ENCODE assay signal across 1 cellular context in genomic region chr17:41930009-41930832, GRCh38.
TF ChIP-seq lines count a peak whose summit lies in the region.

TSS of gene ODAD4 (plus strand) at chr17:41930617. CDS start at chr17:41930724, 107 bp downstream.

TF ChIP-seq in HepG2, 621 proteins besides CTCF, POLR2A, EP300 and RAD21 (continued from another document):
- TF ChIP-seq, protein P1, sequence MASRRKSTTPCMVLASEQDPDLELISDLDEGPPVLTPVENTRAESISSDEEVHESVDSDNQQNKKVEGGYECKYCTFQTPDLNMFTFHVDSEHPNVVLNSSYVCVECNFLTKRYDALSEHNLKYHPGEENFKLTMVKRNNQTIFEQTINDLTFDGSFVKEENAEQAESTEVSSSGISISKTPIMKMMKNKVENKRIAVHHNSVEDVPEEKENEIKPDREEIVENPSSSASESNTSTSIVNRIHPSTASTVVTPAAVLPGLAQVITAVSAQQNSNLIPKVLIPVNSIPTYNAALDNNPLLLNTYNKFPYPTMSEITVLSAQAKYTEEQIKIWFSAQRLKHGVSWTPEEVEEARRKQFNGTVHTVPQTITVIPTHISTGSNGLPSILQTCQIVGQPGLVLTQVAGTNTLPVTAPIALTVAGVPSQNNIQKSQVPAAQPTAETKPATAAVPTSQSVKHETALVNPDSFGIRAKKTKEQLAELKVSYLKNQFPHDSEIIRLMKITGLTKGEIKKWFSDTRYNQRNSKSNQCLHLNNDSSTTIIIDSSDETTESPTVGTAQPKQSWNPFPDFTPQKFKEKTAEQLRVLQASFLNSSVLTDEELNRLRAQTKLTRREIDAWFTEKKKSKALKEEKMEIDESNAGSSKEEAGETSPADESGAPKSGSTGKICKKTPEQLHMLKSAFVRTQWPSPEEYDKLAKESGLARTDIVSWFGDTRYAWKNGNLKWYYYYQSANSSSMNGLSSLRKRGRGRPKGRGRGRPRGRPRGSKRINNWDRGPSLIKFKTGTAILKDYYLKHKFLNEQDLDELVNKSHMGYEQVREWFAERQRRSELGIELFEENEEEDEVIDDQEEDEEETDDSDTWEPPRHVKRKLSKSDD (CRISPR knock-in tag; IDR thresholded peaks at IDR 0.05; ENCODE audit: low read depth): peak; percentile 85; the same call in 1 of the 2 replicates
- TF ChIP-seq CAMTA2 (CRISPR knock-in tag; IDR thresholded peaks at IDR 0.05; ENCODE audit: borderline replicate concordance) (0 out of 2 replicates have a peak, but pooled peaks have one; percentile 64), ATAD3A (CRISPR knock-in tag; IDR thresholded peaks at IDR 0.05) (no peak), ZNF652 (CRISPR knock-in tag; IDR thresholded peaks at IDR 0.05; ENCODE audit: borderline replicate concordance, low read depth) (peak; percentile 31; the same call in 1 of the 2 replicates), HNF4A (CRISPR knock-in tag; IDR thresholded peaks at IDR 0.05) (peak; percentile 46), NAIF1 (CRISPR knock-in tag; IDR thresholded peaks at IDR 0.05; ENCODE audit: borderline replicate concordance) (peak; percentile 93), NPAS2 (CRISPR knock-in tag; IDR thresholded peaks at IDR 0.05; ENCODE audit: borderline replicate concordance) (no peak), RFXAP (CRISPR knock-in tag; IDR thresholded peaks at IDR 0.05; ENCODE audit: borderline replicate concordance) (peak; percentile 84; the same call in 1 of the 2 replicates), ZBTB37 (CRISPR knock-in tag; IDR thresholded peaks at IDR 0.05) (no peak), PHF21A (CRISPR knock-in tag; IDR thresholded peaks at IDR 0.05) (peak; percentile 91; the same call in 1 of the 2 replicates), ARID5B (CRISPR knock-in tag; IDR thresholded peaks at IDR 0.05) (peak; percentile 63; the same call in 1 of the 2 replicates), ZNF567 (CRISPR knock-in tag; IDR thresholded peaks at IDR 0.05; ENCODE audit: borderline replicate concordance) (peak; percentile 99), ZNF691 (CRISPR knock-in tag; IDR thresholded peaks at IDR 0.05; ENCODE audit: borderline replicate concordance, low read depth) (peak; percentile 100), ZBTB8A (CRISPR knock-in tag; IDR thresholded peaks at IDR 0.05; ENCODE audit: borderline replicate concordance, low read depth) (peak; percentile 73; the same call in 1 of the 2 replicates), ZNF576 (CRISPR knock-in tag; IDR thresholded peaks at IDR 0.05) (no peak), TOE1 (CRISPR knock-in tag; IDR thresholded peaks at IDR 0.05) (peak; percentile 84; the same call in 1 of the 2 replicates), RFX3 (CRISPR knock-in tag; IDR thresholded peaks at IDR 0.05) (peak; percentile 74), ZNF205 (CRISPR knock-in tag; IDR thresholded peaks at IDR 0.05) (peak; percentile 89), ZNF460 (CRISPR knock-in tag; IDR thresholded peaks at IDR 0.05; ENCODE audit: borderline replicate concordance) (no peak), TOPORS (CRISPR knock-in tag; IDR thresholded peaks at IDR 0.05) (no peak), TARDBP (CRISPR knock-in tag; IDR thresholded peaks at IDR 0.05) (peak; percentile 84), ZNF772 (CRISPR knock-in tag; IDR thresholded peaks at IDR 0.05) (peak; percentile 93), ZNF737 (CRISPR knock-in tag; IDR thresholded peaks at IDR 0.05; ENCODE audit: borderline replicate concordance) (peak; percentile 38; the same call in 1 of the 2 replicates)
- TF ChIP-seq, protein P2, sequence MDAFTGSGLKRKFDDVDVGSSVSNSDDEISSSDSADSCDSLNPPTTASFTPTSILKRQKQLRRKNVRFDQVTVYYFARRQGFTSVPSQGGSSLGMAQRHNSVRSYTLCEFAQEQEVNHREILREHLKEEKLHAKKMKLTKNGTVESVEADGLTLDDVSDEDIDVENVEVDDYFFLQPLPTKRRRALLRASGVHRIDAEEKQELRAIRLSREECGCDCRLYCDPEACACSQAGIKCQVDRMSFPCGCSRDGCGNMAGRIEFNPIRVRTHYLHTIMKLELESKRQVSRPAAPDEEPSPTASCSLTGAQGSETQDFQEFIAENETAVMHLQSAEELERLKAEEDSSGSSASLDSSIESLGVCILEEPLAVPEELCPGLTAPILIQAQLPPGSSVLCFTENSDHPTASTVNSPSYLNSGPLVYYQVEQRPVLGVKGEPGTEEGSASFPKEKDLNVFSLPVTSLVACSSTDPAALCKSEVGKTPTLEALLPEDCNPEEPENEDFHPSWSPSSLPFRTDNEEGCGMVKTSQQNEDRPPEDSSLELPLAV (CRISPR knock-in tag; conservative IDR thresholded peaks at IDR 0.05; ENCODE audit: low read depth): no peak
- TF ChIP-seq, protein P3, sequence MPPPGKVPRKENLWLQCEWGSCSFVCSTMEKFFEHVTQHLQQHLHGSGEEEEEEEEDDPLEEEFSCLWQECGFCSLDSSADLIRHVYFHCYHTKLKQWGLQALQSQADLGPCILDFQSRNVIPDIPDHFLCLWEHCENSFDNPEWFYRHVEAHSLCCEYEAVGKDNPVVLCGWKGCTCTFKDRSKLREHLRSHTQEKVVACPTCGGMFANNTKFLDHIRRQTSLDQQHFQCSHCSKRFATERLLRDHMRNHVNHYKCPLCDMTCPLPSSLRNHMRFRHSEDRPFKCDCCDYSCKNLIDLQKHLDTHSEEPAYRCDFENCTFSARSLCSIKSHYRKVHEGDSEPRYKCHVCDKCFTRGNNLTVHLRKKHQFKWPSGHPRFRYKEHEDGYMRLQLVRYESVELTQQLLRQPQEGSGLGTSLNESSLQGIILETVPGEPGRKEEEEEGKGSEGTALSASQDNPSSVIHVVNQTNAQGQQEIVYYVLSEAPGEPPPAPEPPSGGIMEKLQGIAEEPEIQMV (CRISPR knock-in tag; IDR thresholded peaks at IDR 0.05; ENCODE audit: low read depth): peak; percentile 79; the same call in 1 of the 2 replicates
- TF ChIP-seq, protein P4, sequence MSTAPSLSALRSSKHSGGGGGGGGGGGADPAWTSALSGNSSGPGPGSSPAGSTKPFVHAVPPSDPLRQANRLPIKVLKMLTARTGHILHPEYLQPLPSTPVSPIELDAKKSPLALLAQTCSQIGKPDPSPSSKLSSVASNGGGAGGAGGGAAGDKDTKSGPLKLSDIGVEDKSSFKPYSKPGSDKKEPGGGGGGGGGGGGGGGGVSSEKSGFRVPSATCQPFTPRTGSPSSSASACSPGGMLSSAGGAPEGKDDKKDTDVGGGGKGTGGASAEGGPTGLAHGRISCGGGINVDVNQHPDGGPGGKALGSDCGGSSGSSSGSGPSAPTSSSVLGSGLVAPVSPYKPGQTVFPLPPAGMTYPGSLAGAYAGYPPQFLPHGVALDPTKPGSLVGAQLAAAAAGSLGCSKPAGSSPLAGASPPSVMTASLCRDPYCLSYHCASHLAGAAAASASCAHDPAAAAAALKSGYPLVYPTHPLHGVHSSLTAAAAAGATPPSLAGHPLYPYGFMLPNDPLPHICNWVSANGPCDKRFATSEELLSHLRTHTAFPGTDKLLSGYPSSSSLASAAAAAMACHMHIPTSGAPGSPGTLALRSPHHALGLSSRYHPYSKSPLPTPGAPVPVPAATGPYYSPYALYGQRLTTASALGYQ (CRISPR knock-in tag; IDR thresholded peaks at IDR 0.05): peak; percentile 87; the same call in 1 of the 2 replicates
